ENCODE assay signal across 1 cellular context in genomic region chr11:95789506-95790122, GRCh38.
TF ChIP-seq lines count a peak whose summit lies in the region.

Gene FAM76B (minus strand): TSS chr11:95789782. CDS start chr11:95789478, 304 bp downstream.

TF ChIP-seq in K562, 482 proteins besides CTCF, POLR2A, EP300 and RAD21 (continued from another document and continues in another):
- TF ChIP-seq PRDM10 (IDR thresholded peaks at IDR 0.05; ENCODE audit: partially characterized antibody): peak; percentile 28
- peak; percentile 83 for TF ChIP-seq EGR1 (conservative IDR thresholded peaks at IDR 0.05)
- TF ChIP-seq MAZ (CRISPR knock-in tag; conservative IDR thresholded peaks at IDR 0.05 in 1 of 2, IDR thresholded peaks at IDR 0.05 in 1 of 2): peak; percentile 50 to 95; a peak in 3 of 4 replicates
- TF ChIP-seq CREM (IDR thresholded peaks at IDR 0.05; ENCODE audit: low read depth): peak; percentile 97
- TF ChIP-seq ETV1 (tag; conservative IDR thresholded peaks at IDR 0.05; ENCODE audit: low read depth): peak; percentile 68
- peak; percentile 92; the same call in 1 of the 2 replicates for TF ChIP-seq TCF7 (IDR thresholded peaks at IDR 0.05; ENCODE audit: borderline replicate concordance)
- peak; percentile 59 for TF ChIP-seq TFAP4 (CRISPR knock-in tag; IDR thresholded peaks at IDR 0.05; ENCODE audit: borderline replicate concordance)
- TF ChIP-seq EP400 (IDR thresholded peaks at IDR 0.05): peak; percentile 91
- peak; percentile 87 for TF ChIP-seq FIP1L1 (IDR thresholded peaks at IDR 0.05; ENCODE audit: low read depth, low read length, poor library complexity, severe bottlenecking)
- TF ChIP-seq ZNF444 (CRISPR knock-in tag; IDR thresholded peaks at IDR 0.05): peak; percentile 90
- peak; percentile 77 for TF ChIP-seq SAP30 (IDR thresholded peaks at IDR 0.05; ENCODE audit: borderline replicate concordance, insufficient read depth, low read depth, low read length, poor library complexity, severe bottlenecking)
- TF ChIP-seq PHF21A (IDR thresholded peaks at IDR 0.05; ENCODE audit: borderline replicate concordance, low read depth): peak; percentile 16; the same call in 1 of the 2 replicates
- TF ChIP-seq SPI1 (IDR thresholded peaks at IDR 0.05; ENCODE audit: borderline replicate concordance, low read depth, low read length): 0 out of 2 replicates have a peak, but pooled peaks have one; percentile 1
- TF ChIP-seq L3MBTL2 (IDR thresholded peaks at IDR 0.05): peak; percentile 78
- peak; percentile 23 for TF ChIP-seq TAF9B (IDR thresholded peaks at IDR 0.05; ENCODE audit: partially characterized antibody)
- peak in 1 of 2 experiments; percentile 55; a peak in 1 of 3 replicates for TF ChIP-seq CBX3 (IDR thresholded peaks at IDR 0.05; ENCODE audit: borderline replicate concordance in 1 of 2, low read length in 2 of 2)
- TF ChIP-seq FOSL1 (tag; conservative IDR thresholded peaks at IDR 0.05): peak; percentile 57; the same call in 1 of the 2 replicates
- TF ChIP-seq CCNT2 (IDR thresholded peaks at IDR 0.05; ENCODE audit: borderline replicate concordance, extremely low read depth, insufficient read length, low read depth, low read length): peak; percentile 73
- peak; percentile 95 for TF ChIP-seq KLF1 (tag; IDR thresholded peaks at IDR 0.05)
- peak; percentile 20 for TF ChIP-seq NUFIP1 (IDR thresholded peaks at IDR 0.05; ENCODE audit: partially characterized antibody)
- TF ChIP-seq RBM14 (IDR thresholded peaks at IDR 0.05; ENCODE audit: borderline replicate concordance, insufficient read depth, low read depth, low read length): no peak
- no peak for TF ChIP-seq ZNF668 (CRISPR knock-in tag; IDR thresholded peaks at IDR 0.05)
- 0 out of 2 replicates have a peak, but pooled peaks have one; percentile 39 for TF ChIP-seq NR3C1 (CRISPR knock-in tag; IDR thresholded peaks at IDR 0.05)
- peak; percentile 88 for TF ChIP-seq GABPA (tag; conservative IDR thresholded peaks at IDR 0.05; ENCODE audit: low read depth)
- TF ChIP-seq SP1 (CRISPR knock-in tag; IDR thresholded peaks at IDR 0.05): peak; percentile 93
- peak; percentile 69 for TF ChIP-seq CHD2 (IDR thresholded peaks at IDR 0.05; ENCODE audit: low read depth, low read length)
- no peak for TF ChIP-seq FOXM1 (IDR thresholded peaks at IDR 0.05; ENCODE audit: low read depth)
- peak; percentile 21; the same call in 1 of the 2 replicates for TF ChIP-seq FOXM1 (CRISPR knock-in tag; IDR thresholded peaks at IDR 0.05; ENCODE audit: low read depth)
- no peak for TF ChIP-seq MED1 (CRISPR knock-in tag; IDR thresholded peaks at IDR 0.05; ENCODE audit: borderline replicate concordance)
- TF ChIP-seq BHLHE40 (IDR thresholded peaks at IDR 0.05; ENCODE audit: low read length): peak; percentile 4; the same call in 1 of the 2 replicates
- TF ChIP-seq GABPB1 (CRISPR knock-in tag; IDR thresholded peaks at IDR 0.05): peak; percentile 88
- peak; percentile 72; the same call in 1 of the 2 replicates for TF ChIP-seq HCFC1 (IDR thresholded peaks at IDR 0.05; ENCODE audit: low read depth, low read length)
- TF ChIP-seq E2F8 (IDR thresholded peaks at IDR 0.05; ENCODE audit: low read depth, partially characterized antibody): peak; percentile 97
- peak; percentile 65; the same call in 1 of the 2 replicates for TF ChIP-seq ZNF511 (CRISPR knock-in tag; IDR thresholded peaks at IDR 0.05)
- TF ChIP-seq RBFOX2 (IDR thresholded peaks at IDR 0.05; ENCODE audit: low read depth, low read length): peak; percentile 94
- TF ChIP-seq MBD2 (IDR thresholded peaks at IDR 0.05; ENCODE audit: borderline replicate concordance, low read depth): peak; percentile 41
- TF ChIP-seq ELF1 (tag; IDR thresholded peaks at IDR 0.05): peak; percentile 97
- TF ChIP-seq POLR2H (tag; IDR thresholded peaks at IDR 0.05; ENCODE audit: low read depth): peak; percentile 94
- TF ChIP-seq ZFX (CRISPR knock-in tag; IDR thresholded peaks at IDR 0.05): peak; percentile 93
- TF ChIP-seq SUPT5H (IDR thresholded peaks at IDR 0.05): peak; percentile 70
- TF ChIP-seq CXXC5 (CRISPR knock-in tag; IDR thresholded peaks at IDR 0.05): peak; percentile 75
- TF ChIP-seq ZNF124 (CRISPR knock-in tag; IDR thresholded peaks at IDR 0.05): no peak
- peak; percentile 98 for TF ChIP-seq LCOR (CRISPR knock-in tag; IDR thresholded peaks at IDR 0.05)
- no peak for TF ChIP-seq ZNF232 (CRISPR knock-in tag; IDR thresholded peaks at IDR 0.05)
- 0 out of 2 replicates have a peak, but pooled peaks have one; percentile 40 for TF ChIP-seq CEBPZ (IDR thresholded peaks at IDR 0.05; ENCODE audit: borderline replicate concordance, low read depth, low read length)
- TF ChIP-seq MIER1 (IDR thresholded peaks at IDR 0.05; ENCODE audit: low read depth): no peak
- TF ChIP-seq CREB1 (IDR thresholded peaks at IDR 0.05): peak; percentile 98
- peak; percentile 98 for TF ChIP-seq CREB1 (CRISPR knock-in tag; IDR thresholded peaks at IDR 0.05)
- TF ChIP-seq NFIC (IDR thresholded peaks at IDR 0.05): peak; percentile 46
- peak; percentile 82; the same call in 1 of the 2 replicates for TF ChIP-seq FOXP1 (CRISPR knock-in tag; IDR thresholded peaks at IDR 0.05)
- no peak for TF ChIP-seq CREB5 (CRISPR knock-in tag; IDR thresholded peaks at IDR 0.05)
- TF ChIP-seq CTBP1 (IDR thresholded peaks at IDR 0.05; ENCODE audit: borderline replicate concordance): peak; percentile 58
- peak; percentile 89 for TF ChIP-seq ATF1 (CRISPR knock-in tag; IDR thresholded peaks at IDR 0.05)
- TF ChIP-seq ATF1 (tag; IDR thresholded peaks at IDR 0.05): no peak
- TF ChIP-seq MAX (CRISPR knock-in tag; IDR thresholded peaks at IDR 0.05): peak; percentile 58
- no peak for TF ChIP-seq ZNF347 (CRISPR knock-in tag; IDR thresholded peaks at IDR 0.05; ENCODE audit: low read depth)
- peak; percentile 45; the same call in 1 of the 2 replicates for TF ChIP-seq ZNF197 (CRISPR knock-in tag; IDR thresholded peaks at IDR 0.05; ENCODE audit: low read depth)
- TF ChIP-seq ZNF354B (CRISPR knock-in tag; IDR thresholded peaks at IDR 0.05): no peak
- TF ChIP-seq ZNF384 (IDR thresholded peaks at IDR 0.05; ENCODE audit: low read depth, low read length): peak; percentile 37; the same call in 1 of the 2 replicates
- TF ChIP-seq E2F5 (CRISPR knock-in tag; IDR thresholded peaks at IDR 0.05): peak; percentile 97
- TF ChIP-seq RCOR1 (IDR thresholded peaks at IDR 0.05; ENCODE audit: borderline replicate concordance in 1 of 2, low read depth in 2 of 2, low read length in 2 of 2): peak in 1 of 2 experiments; percentile 78; a peak in 3 of 4 replicates
